In genomic region chr9:91408475-91408874, GRCh38 we compare ENCODE assay signal across 17 cellular contexts. TPM values are rescaled to one million over a fixed set of nuclear protein-coding genes. Genes with fewer than 3 reads are reported as not detected.
DNase-seq lines count a peak whose midpoint lies in the region; TF ChIP-seq lines count a peak whose summit lies in the region.
"Had no signal": no experiment of that assay in that cellular context is flagged by ENCODE, and none has a peak within 500 bp of the region (broad histone marks: within the 10 kb centered on the region; RNA-seq: fewer than 3 reads in every experiment).

No MANE protein-coding gene starts in this region.

- H4K20me1 ChIP-seq in SK-N-SH (ENCODE audit: insufficient read depth) = no peaks in the 10 kb centered on the region; the same call in 1 of the 2 replicates
- peaks cover 72% of the 10 kb centered on the region for H4K20me1 ChIP-seq in smooth muscle cell (ENCODE audit: low read depth)
- H4K20me1 ChIP-seq in hepatocyte (ENCODE audit: insufficient read depth, poor library complexity, severe bottlenecking) = peaks cover 53% of the 10 kb centered on the region

- H3K4me3 ChIP-seq in SK-N-SH (ENCODE audit: low read depth in 2 of 2, low read length in 1 of 2) (no peak overlapping the region), fibroblast of the aortic adventitia (ENCODE audit: low read depth, low read length) (no peak overlapping the region), smooth muscle cell (no peak overlapping the region), hepatocyte (no peak overlapping the region), uterus (no peak overlapping the region)
- H3K4me3 ChIP-seq: PC-9 had no signal

- no peak overlapping the region for H2AFZ ChIP-seq in SK-N-SH (ENCODE audit: low read depth)
- no peak overlapping the region for H2AFZ ChIP-seq in smooth muscle cell (ENCODE audit: low read depth)
- H2AFZ ChIP-seq in hepatocyte = no peak overlapping the region
- H2AFZ ChIP-seq: PC-9 had no signal

- TF ChIP-seq RAD21 in SK-N-SH (IDR thresholded peaks at IDR 0.05; ENCODE audit: low read length) = no peak

- H3K9me3 ChIP-seq in SK-N-SH (no peaks in the 10 kb centered on the region), smooth muscle cell (replicated peaks; ENCODE audit: low read depth) (no peaks in the 10 kb centered on the region), hepatocyte (ENCODE audit: low read depth) (no peaks in the 10 kb centered on the region), uterus (no peaks in the 10 kb centered on the region)
- H3K9me3 ChIP-seq: Caco-2 had no signal

- H3K27me3 ChIP-seq in SK-N-SH (ENCODE audit: insufficient read depth) = no peaks in the 10 kb centered on the region
- H3K27me3 ChIP-seq in smooth muscle cell (ENCODE audit: low read depth) = no peaks in the 10 kb centered on the region
- H3K27me3 ChIP-seq in hepatocyte = no peaks in the 10 kb centered on the region
- no peaks in the 10 kb centered on the region for H3K27me3 ChIP-seq in uterus

- H3K4me2 ChIP-seq in SK-N-SH = no peak overlapping the region
- peak overlapping the region; percentile 60 for H3K4me2 ChIP-seq in smooth muscle cell
- H3K4me2 ChIP-seq in hepatocyte = no peak overlapping the region
- H3K4me2 ChIP-seq: PC-9 had no signal

- H3K9ac ChIP-seq in SK-N-SH (no peak overlapping the region), smooth muscle cell (ENCODE audit: low read depth) (no peak overlapping the region)

- H3F3A ChIP-seq in SK-N-SH (replicated peaks; ENCODE audit: insufficient read depth) (peaks cover 16% of the 10 kb centered on the region), smooth muscle cell (ENCODE audit: low read depth) (peaks cover 34% of the 10 kb centered on the region)

- H3K36me3 ChIP-seq in SK-N-SH (replicated peaks in 1 of 2; ENCODE audit: control insufficient read depth in 1 of 2, insufficient read depth in 2 of 2, low read length in 1 of 2) (peaks cover 15 to 19% of the 10 kb centered on the region in 2 experiments), smooth muscle cell (ENCODE audit: low read depth) (peaks cover 10% of the 10 kb centered on the region), hepatocyte (replicated peaks; ENCODE audit: insufficient read depth, low read depth) (no peaks in the 10 kb centered on the region), uterus (no peaks in the 10 kb centered on the region)

- TF ChIP-seq EP300 in SK-N-SH (IDR thresholded peaks at IDR 0.05; ENCODE audit: borderline replicate concordance in 1 of 2, low read depth in 1 of 2, low read length in 1 of 2) = no peak

- intact Hi-C loops in uterus (cut with DNase I; ENCODE audit: low total_unique reads) = no loop called here

- TF ChIP-seq POLR2A in uterus (IDR thresholded peaks at IDR 0.05) = no peak

- H3K4me1 ChIP-seq in SK-N-SH (ENCODE audit: control insufficient read depth in 1 of 2, insufficient read depth in 2 of 2, low read depth in 1 of 2, low read length in 1 of 2) (peaks cover 0 to 8% of the 10 kb centered on the region in 2 experiments; a peak in 2 of 4 replicates), smooth muscle cell (ENCODE audit: low read depth) (no peaks in the 10 kb centered on the region), hepatocyte (ENCODE audit: insufficient read depth) (no peaks in the 10 kb centered on the region), uterus (no peaks in the 10 kb centered on the region)

- no peaks in the 10 kb centered on the region for H3K9me2 ChIP-seq in SK-N-SH
- no peaks in the 10 kb centered on the region for H3K9me2 ChIP-seq in hepatocyte (replicated peaks; ENCODE audit: insufficient read depth)

- TF ChIP-seq CTCF in SK-N-SH (IDR thresholded peaks at IDR 0.05) (no peak), fibroblast of the aortic adventitia (IDR thresholded peaks at IDR 0.05; ENCODE audit: insufficient read depth, low read length) (no peak), smooth muscle cell (IDR thresholded peaks at IDR 0.05; ENCODE audit: borderline replicate concordance, insufficient read depth, poor library complexity, severe bottlenecking) (no peak), hepatocyte (IDR thresholded peaks at IDR 0.05; ENCODE audit: poor library complexity) (no peak), uterus (IDR thresholded peaks at IDR 0.05) (no peak)

- CTCF ChIA-PET in SK-N-SH (lab: Yijun Ruan, JAX) = no interaction called here

- peak overlapping the region in 1 of 2 experiments; percentile 53; a peak in 2 of 4 replicates for H3K27ac ChIP-seq in SK-N-SH (ENCODE audit: low read depth in 2 of 2, low read length in 1 of 2)
- peak overlapping the region; percentile 70 for H3K27ac ChIP-seq in smooth muscle cell (ENCODE audit: low read depth)
- H3K27ac ChIP-seq in hepatocyte = no peak overlapping the region
- H3K27ac ChIP-seq in uterus = no peak overlapping the region
- H3K27ac ChIP-seq: HL-60, PC-9 had no signal

- POLR2A ChIA-PET in SK-N-SH (lab: Yijun Ruan, JAX) = no interaction called here

- H3K79me2 ChIP-seq in SK-N-SH (ENCODE audit: insufficient read depth) (peaks cover 26% of the 10 kb centered on the region), smooth muscle cell (ENCODE audit: low read depth) (peaks cover 50% of the 10 kb centered on the region), hepatocyte (peaks cover 65% of the 10 kb centered on the region)

- 90% methylated on average over 1 of the region's 1 CpG for WGBS in SK-N-SH (ENCODE audit: low lambda C conversion rate)
- 28% methylated on average over 1 of the region's 1 CpG for WGBS in smooth muscle cell (ENCODE audit: low lambda C conversion rate)
- 87% methylated on average over 1 of the region's 1 CpG for WGBS in hepatocyte (ENCODE audit: low lambda C conversion rate, missing lambda C conversion rate)

- peak; percentile 14 for DNase-seq in HCEC 1CT
- no peak for DNase-seq in SK-N-SH
- peak; percentile 55 for DNase-seq in fibroblast of the aortic adventitia (ENCODE audit: low read depth)
- DNase-seq in smooth muscle cell (lab: John Stamatoyannopoulos, UW; ENCODE audit: unreplicated experiment) = no peak
- DNase-seq in hepatocyte (ENCODE audit: low spot score) = no peak
- DNase-seq in uterus = no peak
- no peak for DNase-seq in GOT3 (lab: John Stamatoyannopoulos, UW)
- DNase-seq: Caco-2; CD4-positive, CD25-positive, alpha-beta regulatory T cell; DMS153; H9; NCI-H1436; NCI-H2029; NCI-H2171; NCI-H748 treated with DMSO at 0.1 percent for 48 hours; PC-9 had no signal

TF ChIP-seq in SK-N-SH, 30 proteins besides CTCF, POLR2A, EP300 and RAD21:
- no peak for TF ChIP-seq TAF1 (IDR thresholded peaks at IDR 0.05; ENCODE audit: borderline replicate concordance, low read depth, low read length)
- TF ChIP-seq YY1 (IDR thresholded peaks at IDR 0.05; ENCODE audit: low read depth) = no peak
- TF ChIP-seq TEAD4 (IDR thresholded peaks at IDR 0.05; ENCODE audit: borderline replicate concordance, insufficient read depth) = no peak
- TF ChIP-seq FOSL2 (IDR thresholded peaks at IDR 0.05; ENCODE audit: borderline replicate concordance, low read depth) = peak; percentile 27; the same call in 1 of the 2 replicates
- TF ChIP-seq NFIC (IDR thresholded peaks at IDR 0.05; ENCODE audit: borderline replicate concordance) = no peak
- TF ChIP-seq REST (IDR thresholded peaks at IDR 0.05; ENCODE audit: low read depth, low read length) = no peak

RNA-seq across cellular contexts. Expression of gene NFIL3, which starts 15.2 kb away (rescaled TPM):
- polyA plus RNA-seq in SK-N-SH (2012; rRNA removed) = 6.8 and 9.3 TPM in 2 replicates
- polyA plus RNA-seq in SK-N-SH (2012; cell fraction: cytosol; rRNA removed) = 10.7 and 15.8 TPM in 2 replicates
- polyA plus RNA-seq in SK-N-SH (2012; cell fraction: nucleus; rRNA removed) = 6.0 and 15.3 TPM in 2 replicates
- total RNA-seq in fibroblast of the aortic adventitia (ENCODE audit: low replicate concordance) = 18.8 and 21.4 TPM in 2 replicates
- 36.4 and 53.6 TPM in 2 replicates for total RNA-seq in smooth muscle cell
- 43.3 and 60.7 TPM in 2 replicates for polyA plus RNA-seq in smooth muscle cell
- 69.6 and 71.4 TPM in 2 replicates for total RNA-seq in hepatocyte
- polyA plus RNA-seq in hepatocyte = 90.7 and 99.6 TPM in 2 replicates
- total RNA-seq in uterus = 10 to 100 TPM; 28.5 to 74.7 (median 64.8) TPM

RNA-seq across cellular contexts. Expression of gene AUH, which starts 46.8 kb away (rescaled TPM):
- 6.2 and 7.6 TPM in 2 replicates for polyA plus RNA-seq in SK-N-SH (2012; rRNA removed)
- polyA plus RNA-seq in SK-N-SH (2012; cell fraction: cytosol; rRNA removed) = 8.5 and 9.8 TPM in 2 replicates
- 7.7 and 11.0 TPM in 2 replicates for polyA plus RNA-seq in SK-N-SH (2012; cell fraction: nucleus; rRNA removed)
- total RNA-seq in fibroblast of the aortic adventitia (ENCODE audit: low replicate concordance) = 19.6 and 69.4 TPM in 2 replicates
- 8.7 and 17.9 TPM in 2 replicates for total RNA-seq in smooth muscle cell
- polyA plus RNA-seq in smooth muscle cell = 7.6 and 8.7 TPM in 2 replicates
- total RNA-seq in hepatocyte = 25.0 and 30.2 TPM in 2 replicates
- 19.5 and 20.3 TPM in 2 replicates for polyA plus RNA-seq in hepatocyte
- 10 to 100 TPM in 3 of 4 donors, 1 to 10 TPM in 1; 4.4 to 36.7 (median 23.7) TPM for total RNA-seq in uterus

Comparison
In these comparisons a context has a peak if more than half of its experiments do, and no peak if none do; other contexts are left out.
1. DNase-seq: peak in HCEC 1CT (single experiment) and fibroblast of the aortic adventitia (single experiment); none in SK-N-SH (single experiment), smooth muscle cell (single experiment), hepatocyte (single experiment), uterus (0 of 2) and GOT3 (single experiment).